25 cellular contexts compared by ENCODE assay signal in genomic region chr17:72839086-72839728, GRCh38.
"Had no signal": no experiment of that assay in that cellular context is flagged by ENCODE, and none has a peak within 500 bp of the region (broad histone marks: within the 10 kb centered on the region; RNA-seq: fewer than 3 reads in every experiment).

No MANE protein-coding gene starts in this region.

- H3K4me1 Mint-ChIP-seq: activated naive CD8-positive, alpha-beta T cell treated with anti-CD3 and anti-CD28 coated beads for 36 hours; memory B cell; natural killer cell; stimulated activated effector memory CD8-positive, alpha-beta T cell treated with anti-CD3 and anti-CD28 coated beads, Interleukin-12 subunit alpha, Interleukin-12 subunit beta, amount 100 ng/mL, for 72 hours; T-helper 17 cell had no signal

- H3K27ac Mint-ChIP-seq: activated naive CD4-positive, alpha-beta T cell treated with anti-CD3 and anti-CD28 coated beads for 36 hours; activated naive CD8-positive, alpha-beta T cell treated with anti-CD3 and anti-CD28 coated beads for 36 hours; memory B cell; natural killer cell; neural progenitor cell; stimulated activated effector memory CD8-positive, alpha-beta T cell treated with anti-CD3 and anti-CD28 coated beads, Interleukin-12 subunit alpha, Interleukin-12 subunit beta, amount 100 ng/mL, for 72 hours; stimulated activated naive CD8-positive, alpha-beta T cell treated with anti-CD3 and anti-CD28 coated beads, Interleukin-15, Interleukin-2, amounts not matched to agents 100 ng/mL and 50 ng/mL, for 24 hours; T-helper 17 cell; type B pancreatic cell had no signal

- H3K4me3 Mint-ChIP-seq: activated naive CD4-positive, alpha-beta T cell treated with anti-CD3 and anti-CD28 coated beads for 36 hours; activated naive CD8-positive, alpha-beta T cell treated with anti-CD3 and anti-CD28 coated beads for 36 hours; memory B cell; natural killer cell; neural progenitor cell; stimulated activated effector memory CD8-positive, alpha-beta T cell treated with anti-CD3 and anti-CD28 coated beads, Interleukin-12 subunit alpha, Interleukin-12 subunit beta, amount 100 ng/mL, for 72 hours; stimulated activated naive CD8-positive, alpha-beta T cell treated with anti-CD3 and anti-CD28 coated beads, Interleukin-15, Interleukin-2, amounts not matched to agents 100 ng/mL and 50 ng/mL, for 24 hours; T-helper 17 cell; type B pancreatic cell had no signal

- H3K27me3 Mint-ChIP-seq: activated naive CD8-positive, alpha-beta T cell treated with anti-CD3 and anti-CD28 coated beads for 36 hours; memory B cell; stimulated activated naive CD8-positive, alpha-beta T cell treated with anti-CD3 and anti-CD28 coated beads, Interleukin-15, Interleukin-2, amounts not matched to agents 100 ng/mL and 50 ng/mL, for 24 hours; T-helper 17 cell; type B pancreatic cell had no signal

- H3K9me3 Mint-ChIP-seq: memory B cell; natural killer cell; stimulated activated effector memory CD8-positive, alpha-beta T cell treated with anti-CD3 and anti-CD28 coated beads, Interleukin-12 subunit alpha, Interleukin-12 subunit beta, amount 100 ng/mL, for 72 hours had no signal

- DNase-seq: activated CD4-positive, alpha-beta T cell treated with anti-CD3 and anti-CD28 coated beads for 48 hours; activated CD4-positive, alpha-beta T cell treated with anti-CD3 and anti-CD28 coated beads, Interleukin-2, amount 50 U/mL, for 48 hours; activated CD8-positive, alpha-beta memory T cell treated with anti-CD3 and anti-CD28 coated beads for 24 hours; activated effector memory CD4-positive, alpha-beta T cell treated with Interleukin-2 at 50 U/mL for 16 hours; activated naive CD4-positive, alpha-beta T cell treated with anti-CD3 and anti-CD28 coated beads for 36 hours; activated naive CD8-positive, alpha-beta T cell treated with anti-CD3 and anti-CD28 coated beads for 36 hours; adrenal gland; gastrocnemius medialis; glutamatergic neuron; islet precursor cell; midbrain; natural killer cell; occipital lobe; right lobe of liver; small intestine; stimulated activated CD4-positive, alpha-beta T cell treated with anti-CD3 and anti-CD28 coated beads, Interleukin-4, amount 100 ng/mL, for 24 hours; T-helper 17 cell; T1000; uterus; WERI-Rb-1 had no signal
